35 cellular contexts compared by ENCODE assay signal in genomic region chr1:107124705-107125104, GRCh38. TPM values are rescaled to one million over a fixed set of nuclear protein-coding genes. Genes with fewer than 3 reads are reported as not detected.
"Had no signal": no experiment of that assay in that cellular context is flagged by ENCODE, and none has a peak within 500 bp of the region (broad histone marks: within the 10 kb centered on the region; RNA-seq: fewer than 3 reads in every experiment).

No MANE protein-coding gene starts in this region.

- H3K27me3 ChIP-seq: ascending aorta, cardiac muscle cell, MG63, Peyer's patch had no signal

- H3K36me3 ChIP-seq: ascending aorta, cardiac muscle cell, MG63, Peyer's patch, WERI-Rb-1 had no signal

- DNase-seq: activated CD4-positive, alpha-beta T cell treated with anti-CD3 and anti-CD28 coated beads, Interleukin-2, amount 10 ng/mL, durations not matched to agents 24 days and 14 days; activated CD4-positive, alpha-beta T cell treated with anti-CD3 and anti-CD28 coated beads, Interleukin-2, amount 50 U/mL, for 4 hours; activated CD4-positive, CD25-positive, alpha-beta regulatory T cell; activated CD8-positive, alpha-beta T cell treated with anti-CD3 and anti-CD28 coated beads for 36 hours; activated gamma-delta T cell; activated naive CD4-positive, alpha-beta T cell treated with Interleukin-2 at 50 U/mL for 16 hours; activated naive CD8-positive, alpha-beta T cell treated with anti-CD3 and anti-CD28 coated beads, Interleukin-2, amount 10 ng/mL, durations not matched to agents 7 days and 5 days; activated T-cell treated with anti-CD3 and anti-CD28 coated beads, Interleukin-2, amount 50 U/mL, for 1 hour; activated T-cell treated with anti-CD3 and anti-CD28 coated beads, Interleukin-2, amount 50 U/mL, for 72 hours; amygdala; Karpas-422; KBM-7; MG63; NCI-H1048; NCI-H1105 treated with DMSO at 0.1 percent for 48 hours; NCI-H1436; NCI-H1694; NCI-H1930; NCI-H2081 treated with DMSO at 0.1 percent for 48 hours; NCI-H226; NCI-H446 treated with DMSO at 0.1 percent for 48 hours; NCI-H524; NCI-H774; PC-3; Peyer's patch; SW 1271; T-helper 1 cell; T-helper 2 cell; T-helper 9 cell; WERI-Rb-1 had no signal

- ATAC-seq: activated CD8-positive, alpha-beta T cell treated with anti-CD3 and anti-CD28 coated beads for 36 hours; activated T-cell treated with anti-CD3 and anti-CD28 coated beads, Interleukin-2, amount 50 U/mL, for 72 hours; PC-3; Right ventricle myocardium inferior had no signal

- H3K27ac ChIP-seq: ascending aorta, cardiac muscle cell, Peyer's patch, RWPE1, WERI-Rb-1 had no signal

- H3K4me1 ChIP-seq: ascending aorta, Peyer's patch had no signal

- H3K4me3 ChIP-seq: ascending aorta, cardiac muscle cell, MG63, Peyer's patch had no signal

- H3K9me3 ChIP-seq: ascending aorta, MG63, Peyer's patch had no signal

RNA-seq across cellular contexts. Expression of gene NTNG1, which starts 16.1 kb away (rescaled TPM):
- total RNA-seq: activated CD4-positive, alpha-beta T cell treated with anti-CD3 and anti-CD28 coated beads, Interleukin-2, amount 10 ng/mL, durations not matched to agents 24 days and 14 days; activated T-helper 2 cell treated with anti-CD3 and anti-CD28 coated beads, Interferon-gamma antibody, Interleukin-2, Interleukin-4, amounts not matched to agents 10 μg/mL and 5 μg/mL and 100 μg/mL, durations not matched to agents 14 hours and 24 hours and 36 hours; ascending aorta had no signal
- polyA plus RNA-seq: cardiac muscle cell had no signal
